1 cellular context compared by ENCODE assay signal in genomic region chr7:1159933-1160664, GRCh38.
A peak's percentile ranks its signal among the peaks of the same experiment; 100 is the strongest.
TF ChIP-seq lines count a peak whose summit lies in the region.

Gene ZFAND2A (minus strand): TSS chr7:1160196. CDS start chr7:1158212, 1,984 bp downstream.

TF ChIP-seq in GM12878, 131 proteins besides CTCF, POLR2A, EP300 and RAD21 (continued from another document and continues in another):
- no peak for TF ChIP-seq CUX1 (IDR thresholded peaks at IDR 0.05; ENCODE audit: insufficient replicate concordance, low read depth, low read length)
- peak; percentile 81 for TF ChIP-seq SIN3A (IDR thresholded peaks at IDR 0.05; ENCODE audit: low read depth, low read length)
- TF ChIP-seq ATF3 (IDR thresholded peaks at IDR 0.05; ENCODE audit: borderline replicate concordance, extremely low read depth, low read depth, low read length) = peak; percentile 82; the same call in 1 of the 2 replicates
- TF ChIP-seq EZH2 (IDR thresholded peaks at IDR 0.05; ENCODE audit: borderline replicate concordance, control insufficient read depth, low read depth, low read length) = no peak
- TF ChIP-seq NFIC (IDR thresholded peaks at IDR 0.05; ENCODE audit: low read depth, low read length) = no peak
- peak; percentile 8 for TF ChIP-seq MEF2B (IDR thresholded peaks at IDR 0.05; ENCODE audit: partially characterized antibody, poor library complexity, severe bottlenecking)
- no peak for TF ChIP-seq SREBF1 (IDR thresholded peaks at IDR 0.05; ENCODE audit: low read length)
- TF ChIP-seq KAT2A (conservative IDR thresholded peaks at IDR 0.05; ENCODE audit: control insufficient read depth, low read depth, low read length) = no peak
- TF ChIP-seq KLF5 (IDR thresholded peaks at IDR 0.05; ENCODE audit: partially characterized antibody) = no peak
- TF ChIP-seq CREB1 (IDR thresholded peaks at IDR 0.05; ENCODE audit: low read depth) = peak; percentile 100
- TF ChIP-seq LARP7 (IDR thresholded peaks at IDR 0.05) = peak; percentile 66
- TF ChIP-seq FOXK2 (IDR thresholded peaks at IDR 0.05) = peak; percentile 39; the same call in 1 of the 2 replicates
- peak; percentile 55 to 83; a peak in 2 of 4 replicates for TF ChIP-seq SRF (IDR thresholded peaks at IDR 0.05; ENCODE audit: low read depth in 2 of 2, low read length in 2 of 2)
- no peak for TF ChIP-seq MYC (IDR thresholded peaks at IDR 0.05; ENCODE audit: insufficient read depth, insufficient read length, insufficient replicate concordance, low read length, severe bottlenecking)
- TF ChIP-seq NR2F1 (conservative IDR thresholded peaks at IDR 0.05) = peak; percentile 64; the same call in 1 of the 2 replicates
- TF ChIP-seq TCF3 (IDR thresholded peaks at IDR 0.05; ENCODE audit: borderline replicate concordance, insufficient read depth, low read depth, low read length) = no peak
- no peak for TF ChIP-seq ETV6 (conservative IDR thresholded peaks at IDR 0.05 in 1 of 2, IDR thresholded peaks at IDR 0.05 in 1 of 2; ENCODE audit: borderline replicate concordance in 1 of 2, low read depth in 1 of 2)
- peak; percentile 69; the same call in 1 of the 2 replicates for TF ChIP-seq TAF1 (IDR thresholded peaks at IDR 0.05; ENCODE audit: borderline replicate concordance, low read depth, low read length)
- no peak for TF ChIP-seq ZNF592 (IDR thresholded peaks at IDR 0.05)
- peak; percentile 71; the same call in 1 of the 2 replicates for TF ChIP-seq CHD1 (IDR thresholded peaks at IDR 0.05; ENCODE audit: low read depth, low read length)
- TF ChIP-seq RELB (IDR thresholded peaks at IDR 0.05; ENCODE audit: low read depth) = peak; percentile 95
- TF ChIP-seq FOXM1 (IDR thresholded peaks at IDR 0.05; ENCODE audit: low read depth, low read length) = no peak
- TF ChIP-seq RFX5 (IDR thresholded peaks at IDR 0.05; ENCODE audit: low read depth, low read length) = peak; percentile 57; the same call in 1 of the 2 replicates
- no peak for TF ChIP-seq MEF2A (IDR thresholded peaks at IDR 0.05; ENCODE audit: insufficient read depth, low read depth, low read length)
- TF ChIP-seq ZNF687 (IDR thresholded peaks at IDR 0.05) = peak; percentile 71; the same call in 1 of the 2 replicates
- TF ChIP-seq HDGF (IDR thresholded peaks at IDR 0.05) = no peak
- TF ChIP-seq SMAD5 (IDR thresholded peaks at IDR 0.05; ENCODE audit: low read depth) = peak; percentile 76; the same call in 1 of the 2 replicates
- TF ChIP-seq RCOR1 (conservative IDR thresholded peaks at IDR 0.05; ENCODE audit: low read depth, low read length) = no peak
- TF ChIP-seq E4F1 (IDR thresholded peaks at IDR 0.05; ENCODE audit: borderline replicate concordance, partially characterized antibody) = peak; percentile 50
- TF ChIP-seq SMAD1 (IDR thresholded peaks at IDR 0.05; ENCODE audit: low read depth, partially characterized antibody) = no peak
- TF ChIP-seq ZBTB4 (CRISPR knock-in tag; IDR thresholded peaks at IDR 0.05) = no peak
- no peak for TF ChIP-seq USF2 (IDR thresholded peaks at IDR 0.05; ENCODE audit: borderline replicate concordance, low read depth, low read length)
- TF ChIP-seq ZNF384 (IDR thresholded peaks at IDR 0.05; ENCODE audit: borderline replicate concordance, low read depth, low read length) = no peak
- peak; percentile 57 for TF ChIP-seq SIX5 (IDR thresholded peaks at IDR 0.05; ENCODE audit: low read depth, low read length, severe bottlenecking)
